Comparison of ENCODE assay signal across 8 cellular contexts in genomic region chr3:14425574-14426304, GRCh38. TPM values are rescaled to one million over a fixed set of nuclear protein-coding genes. Genes with fewer than 3 reads are reported as not detected.
A peak's percentile ranks its signal among the peaks of the same experiment; 100 is the strongest.
DNase-seq lines count a peak whose midpoint lies in the region; ATAC-seq lines count a peak whose summit lies in the region.

No MANE protein-coding gene starts in this region.

- peak; percentile 47 to 49 for ATAC-seq in activated CD4-positive, CD25-positive, alpha-beta regulatory T cell treated with anti-CD3 and anti-CD28 coated beads, Interleukin-2, amount 50 U/mL, for 24 hours
- ATAC-seq in HG02763 (IDR thresholded peaks at IDR 0.05; ENCODE audit: unreplicated experiment): peak; percentile 47
- peak; percentile 71 for ATAC-seq in central memory CD8-positive, alpha-beta T cell (replicated peaks; ENCODE audit: extremely low read depth, poor library complexity, severe bottlenecking)

- H3K27ac ChIP-seq in caudate nucleus (ENCODE audit: low read depth, low read length): no peak overlapping the region

- no peaks in the 10 kb centered on the region for H3K9me3 Mint-ChIP-seq in central memory CD8-positive, alpha-beta T cell

- H3K4me3 Mint-ChIP-seq in central memory CD8-positive, alpha-beta T cell: peak overlapping the region; percentile 73

- H3K36me3 Mint-ChIP-seq in central memory CD8-positive, alpha-beta T cell (ENCODE audit: insufficient read depth): peaks cover 9% of the 10 kb centered on the region

- peak overlapping the region; percentile 96 for H3K27ac Mint-ChIP-seq in central memory CD8-positive, alpha-beta T cell (ENCODE audit: low read depth)

- no peak for DNase-seq in activated CD4-positive, CD25-positive, alpha-beta regulatory T cell treated with anti-CD3 and anti-CD28 coated beads, Interleukin-2, amount 50 U/mL, for 72 hours
- DNase-seq in RPMI7951 (ENCODE audit: low read depth) (peak; percentile 67), caudate nucleus (lab: John Stamatoyannopoulos, UW) (no peak), COLO668 (lab: John Stamatoyannopoulos, UW; ENCODE audit: unreplicated experiment) (no peak), T1000 (lab: John Stamatoyannopoulos, UW) (no peak)
- peak in 1 of 2 donors; percentile 49 for DNase-seq in central memory CD8-positive, alpha-beta T cell (ENCODE audit: low spot score in 2 of 2)

- no peaks in the 10 kb centered on the region for H3K27me3 Mint-ChIP-seq in central memory CD8-positive, alpha-beta T cell

- peaks cover 83% of the 10 kb centered on the region for H3K4me1 Mint-ChIP-seq in central memory CD8-positive, alpha-beta T cell

RNA-seq across cellular contexts. Expression of gene SLC6A6, which starts 23.3 kb away (rescaled TPM):
- 58.6 and 59.0 TPM in 2 replicates for total RNA-seq in RPMI7951 (2014; rRNA removed; shearing (Covaris generic))
